Comparison of ENCODE assay signal across 8 cellular contexts in genomic region chr2:55618025-55618648, GRCh38. TPM values are rescaled to one million over a fixed set of nuclear protein-coding genes. Genes with fewer than 3 reads are reported as not detected.
A peak's percentile ranks its signal among the peaks of the same experiment; 100 is the strongest.
DNase-seq lines count a peak whose midpoint lies in the region; ATAC-seq and TF ChIP-seq lines count a peak whose summit lies in the region.

No MANE protein-coding gene starts in this region.

- peaks cover 2% of the 10 kb centered on the region; the same call in 1 of the 2 replicates for H3K4me1 ChIP-seq in HEK293 (ENCODE audit: control insufficient read depth, insufficient read depth, low read length)
- H3K4me1 ChIP-seq in SJSA1 (replicated peaks): peaks cover 5% of the 10 kb centered on the region

- CTCF ChIA-PET in HEK293 (lab: Yijun Ruan, JAX): interaction anchor here (0.7 kb wide), 2 partner anchors 360 to 417 kb away, joined by 3 read pairs; no protein-coding TSS in a partner anchor

- H3K36me3 ChIP-seq in GM06990 (ENCODE audit: control insufficient read depth, insufficient read depth, low read length): no peaks in the 10 kb centered on the region
- H3K36me3 ChIP-seq in HEK293 (ENCODE audit: control insufficient read depth in 2 of 2, insufficient read depth in 1 of 2, low read length in 2 of 2): peaks cover 13 to 15% of the 10 kb centered on the region in 2 experiments; a peak in 2 of 3 replicates
- peaks cover 28% of the 10 kb centered on the region for H3K36me3 ChIP-seq in SJSA1

- H3K27ac Mint-ChIP-seq in mesothelial cell of epicardium: no peak overlapping the region
- no peak overlapping the region for H3K27ac Mint-ChIP-seq in stimulated activated memory B cell treated with anti-CD40 and anti-IgM and Interleukin-4, amounts not matched to agents 10 μg/mL and 1 μg/mL and 100 μg/mL, for 72 hours

- H3K9me3 Mint-ChIP-seq in mesothelial cell of epicardium: no peaks in the 10 kb centered on the region
- H3K9me3 Mint-ChIP-seq in stimulated activated memory B cell treated with anti-CD40 and anti-IgM and Interleukin-4, amounts not matched to agents 10 μg/mL and 1 μg/mL and 100 μg/mL, for 72 hours: no peaks in the 10 kb centered on the region

- TF ChIP-seq CTCF in GM06990 (IDR thresholded peaks at IDR 0.05; ENCODE audit: insufficient read depth, low read length, poor library complexity, severe bottlenecking) (no peak), HEK293 (tag by site-specific recombination; IDR thresholded peaks at IDR 0.05) (no peak), mesothelial cell of epicardium (IDR thresholded peaks at IDR 0.05; ENCODE audit: unreplicated experiment) (no peak)

- peak overlapping the region; percentile 100 for H3K4me3 ChIP-seq in GM06990 (replicated peaks; ENCODE audit: low read depth, low read length)
- peak overlapping the region; percentile 86 for H3K4me3 ChIP-seq in HEK293 (ENCODE audit: low read depth, low read length)
- peak overlapping the region; percentile 79 for H3K4me3 ChIP-seq in SJSA1

- no peak overlapping the region for H3K4me3 Mint-ChIP-seq in mesothelial cell of epicardium
- H3K4me3 Mint-ChIP-seq in stimulated activated memory B cell treated with anti-CD40 and anti-IgM and Interleukin-4, amounts not matched to agents 10 μg/mL and 1 μg/mL and 100 μg/mL, for 72 hours: no peak overlapping the region

- ATAC-seq in sciatic nerve: peak; percentile 0
- ATAC-seq in GM18520 (IDR thresholded peaks at IDR 0.05; ENCODE audit: unreplicated experiment): no peak
- ATAC-seq in stimulated activated memory B cell treated with anti-CD40 and anti-IgM and Interleukin-4, amounts not matched to agents 10 μg/mL and 1 μg/mL and 100 μg/mL, for 72 hours: no peak

- peaks cover 6% of the 10 kb centered on the region for H3K36me3 Mint-ChIP-seq in mesothelial cell of epicardium
- peaks cover 18% of the 10 kb centered on the region for H3K36me3 Mint-ChIP-seq in stimulated activated memory B cell treated with anti-CD40 and anti-IgM and Interleukin-4, amounts not matched to agents 10 μg/mL and 1 μg/mL and 100 μg/mL, for 72 hours

- H3K27me3 Mint-ChIP-seq in mesothelial cell of epicardium (ENCODE audit: low read depth): no peaks in the 10 kb centered on the region
- no peaks in the 10 kb centered on the region for H3K27me3 Mint-ChIP-seq in stimulated activated memory B cell treated with anti-CD40 and anti-IgM and Interleukin-4, amounts not matched to agents 10 μg/mL and 1 μg/mL and 100 μg/mL, for 72 hours

- POLR2A ChIA-PET in HEK293 (lab: Yijun Ruan, JAX): interaction anchor here (0.6 to 3.0 kb wide), 7 partner anchors 8 to 568 kb away, joined by 3 to 28 read pairs (median 3); partner anchors contain the start of genes CFAP36, CLHC1, RPS27A and RTN4

- peaks cover 20% of the 10 kb centered on the region for H3K4me1 Mint-ChIP-seq in mesothelial cell of epicardium
- H3K4me1 Mint-ChIP-seq in stimulated activated memory B cell treated with anti-CD40 and anti-IgM and Interleukin-4, amounts not matched to agents 10 μg/mL and 1 μg/mL and 100 μg/mL, for 72 hours: peaks cover 24% of the 10 kb centered on the region

- no peak for DNase-seq in GM06990 (ENCODE audit: extremely low read depth, insufficient read length)
- DNase-seq in SJSA1 (ENCODE audit: low read depth in 1 of 2, low spot score in 2 of 2): peak in 1 of 2 experiments; percentile 52
- peak; percentile 34 for DNase-seq in germinal center (ENCODE audit: low spot score)
- no peak for DNase-seq in sciatic nerve (ENCODE audit: low spot score)
- DNase-seq in mesothelial cell of epicardium (ENCODE audit: low spot score in 2 of 2, unreplicated experiment in 2 of 2): no peak

- intact Hi-C loops in sciatic nerve (cut with DNase I): no loop called here

- H3K9me3 ChIP-seq in HEK293 (ENCODE audit: control insufficient read depth, insufficient read depth, low read depth, low read length) (no peaks in the 10 kb centered on the region), SJSA1 (replicated peaks) (no peaks in the 10 kb centered on the region)

- H3K27me3 ChIP-seq in GM06990 (replicated peaks; ENCODE audit: control insufficient read depth, insufficient read depth, low read length): no peaks in the 10 kb centered on the region
- H3K27me3 ChIP-seq in SJSA1 (replicated peaks): no peaks in the 10 kb centered on the region

- H3K27ac ChIP-seq in HEK293 (ENCODE audit: extremely low read depth, low read depth, low read length): peak overlapping the region; percentile 47
- peak overlapping the region; percentile 61 for H3K27ac ChIP-seq in SJSA1

TF ChIP-seq in HEK293, 187 proteins besides CTCF, POLR2A, EP300 and RAD21 (continues in another document):
- TF ChIP-seq ZNF677 (tag by site-specific recombination; IDR thresholded peaks at IDR 0.05): no peak
- TF ChIP-seq ZNF518A (tag by site-specific recombination; conservative IDR thresholded peaks at IDR 0.05; ENCODE audit: low read depth): no peak
- no peak for TF ChIP-seq ZNF76 (tag by site-specific recombination; IDR thresholded peaks at IDR 0.05; ENCODE audit: borderline replicate concordance, low read depth)
- TF ChIP-seq ZBTB17 (tag by site-specific recombination; IDR thresholded peaks at IDR 0.05): no peak
- TF ChIP-seq ZNF701 (tag by site-specific recombination; IDR thresholded peaks at IDR 0.05): no peak
- TF ChIP-seq YY1 (tag by site-specific recombination; IDR thresholded peaks at IDR 0.05): no peak
- TF ChIP-seq, protein P1, sequence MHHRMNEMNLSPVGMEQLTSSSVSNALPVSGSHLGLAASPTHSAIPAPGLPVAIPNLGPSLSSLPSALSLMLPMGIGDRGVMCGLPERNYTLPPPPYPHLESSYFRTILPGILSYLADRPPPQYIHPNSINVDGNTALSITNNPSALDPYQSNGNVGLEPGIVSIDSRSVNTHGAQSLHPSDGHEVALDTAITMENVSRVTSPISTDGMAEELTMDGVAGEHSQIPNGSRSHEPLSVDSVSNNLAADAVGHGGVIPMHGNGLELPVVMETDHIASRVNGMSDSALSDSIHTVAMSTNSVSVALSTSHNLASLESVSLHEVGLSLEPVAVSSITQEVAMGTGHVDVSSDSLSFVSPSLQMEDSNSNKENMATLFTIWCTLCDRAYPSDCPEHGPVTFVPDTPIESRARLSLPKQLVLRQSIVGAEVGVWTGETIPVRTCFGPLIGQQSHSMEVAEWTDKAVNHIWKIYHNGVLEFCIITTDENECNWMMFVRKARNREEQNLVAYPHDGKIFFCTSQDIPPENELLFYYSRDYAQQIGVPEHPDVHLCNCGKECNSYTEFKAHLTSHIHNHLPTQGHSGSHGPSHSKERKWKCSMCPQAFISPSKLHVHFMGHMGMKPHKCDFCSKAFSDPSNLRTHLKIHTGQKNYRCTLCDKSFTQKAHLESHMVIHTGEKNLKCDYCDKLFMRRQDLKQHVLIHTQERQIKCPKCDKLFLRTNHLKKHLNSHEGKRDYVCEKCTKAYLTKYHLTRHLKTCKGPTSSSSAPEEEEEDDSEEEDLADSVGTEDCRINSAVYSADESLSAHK (tag by site-specific recombination; IDR thresholded peaks at IDR 0.05): no peak
- no peak for TF ChIP-seq ZNF211 (tag by site-specific recombination; IDR thresholded peaks at IDR 0.05; ENCODE audit: low read depth)

RNA-seq across cellular contexts. Expression of gene PPP4R3B, which starts 0.7 kb away (rescaled TPM):
- total RNA-seq in SJSA1 (2014; rRNA removed; shearing (Covaris generic)): 34.4 and 51.4 TPM in 2 replicates
- total RNA-seq in sciatic nerve (64.6 TPM), mesothelial cell of epicardium (52.0 to 56.2 TPM (median 54.1 TPM) in 3 replicates)
